15 cellular contexts compared by ENCODE assay signal in the genomic region with DNA sequence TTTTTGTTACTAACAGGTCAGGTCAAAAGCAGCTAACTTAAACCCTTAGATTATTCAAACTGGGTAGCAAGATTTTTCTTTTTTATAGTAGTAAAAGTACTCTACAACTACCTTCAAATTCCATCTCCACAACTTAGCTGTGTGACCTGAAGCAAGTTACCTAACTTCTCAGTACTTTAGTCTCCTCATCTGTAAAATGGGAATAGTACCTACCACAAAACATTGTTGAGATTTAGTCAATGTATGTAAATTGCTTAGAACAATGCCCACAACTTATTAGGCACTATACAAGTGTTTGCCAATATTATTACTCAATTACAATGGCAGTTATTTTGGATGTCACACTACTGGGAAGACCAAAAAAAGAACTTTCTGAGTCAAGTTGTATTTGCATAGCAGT. TPM values are rescaled to one million over a fixed set of nuclear protein-coding genes. Genes with fewer than 3 reads are reported as not detected.
DNase-seq lines count a peak whose midpoint lies in the region; ATAC-seq and TF ChIP-seq lines count a peak whose summit lies in the region.
"Had no signal": no experiment of that assay in that cellular context is flagged by ENCODE, and none has a peak within 500 bp of the region (broad histone marks: within the 10 kb centered on the region; RNA-seq: fewer than 3 reads in every experiment).

No MANE protein-coding gene starts in this region.

- no peak overlapping the region for H3K27ac ChIP-seq in HUES6 (ENCODE audit: low read depth, low read length)
- no peak overlapping the region for H3K27ac ChIP-seq in neural progenitor cell
- H3K27ac ChIP-seq: neutrophil, sigmoid colon, upper lobe of left lung had no signal

- H3K36me3 ChIP-seq in HUES6 (ENCODE audit: control insufficient read depth, insufficient read depth, low read length) (peaks cover 4% of the 10 kb centered on the region; the same call in 1 of the 2 replicates), neural progenitor cell (peaks cover 7% of the 10 kb centered on the region)
- H3K36me3 ChIP-seq: neutrophil, sigmoid colon had no signal

- no peaks in the 10 kb centered on the region for H3K27me3 Mint-ChIP-seq in activated T-cell treated with anti-CD3 and anti-CD28 coated beads, Interleukin-2, amount 50 U/mL, for 72 hours (ENCODE audit: low read depth)
- H3K27me3 Mint-ChIP-seq in activated naive CD8-positive, alpha-beta T cell treated with anti-CD3 and anti-CD28 coated beads for 36 hours, result no peaks in the 10 kb centered on the region
- H3K27me3 Mint-ChIP-seq in neural progenitor cell (ENCODE audit: insufficient read depth, low read depth), result no peaks in the 10 kb centered on the region
- H3K27me3 Mint-ChIP-seq: IgD-negative memory B cell had no signal

- no peak overlapping the region for H3K27ac Mint-ChIP-seq in activated T-cell treated with anti-CD3 and anti-CD28 coated beads, Interleukin-2, amount 50 U/mL, for 72 hours
- no peak overlapping the region for H3K27ac Mint-ChIP-seq in activated naive CD8-positive, alpha-beta T cell treated with anti-CD3 and anti-CD28 coated beads for 36 hours
- H3K27ac Mint-ChIP-seq in neural progenitor cell, result no peak overlapping the region

- peak overlapping the region; percentile 74 to 96 for H3K4me3 Mint-ChIP-seq in activated T-cell treated with anti-CD3 and anti-CD28 coated beads, Interleukin-2, amount 50 U/mL, for 72 hours
- peak overlapping the region; percentile 22 for H3K4me3 Mint-ChIP-seq in activated naive CD8-positive, alpha-beta T cell treated with anti-CD3 and anti-CD28 coated beads for 36 hours
- H3K4me3 Mint-ChIP-seq in neural progenitor cell, result no peak overlapping the region

- peaks cover 29% of the 10 kb centered on the region for H4K20me1 ChIP-seq in neural progenitor cell (ENCODE audit: low read depth)

- H3K4me1 ChIP-seq in HUES6 (ENCODE audit: control insufficient read depth, insufficient read depth, low read length) (peaks cover 23% of the 10 kb centered on the region), neural progenitor cell (peaks cover 29% of the 10 kb centered on the region)

- H2AFZ ChIP-seq in neural progenitor cell (replicated peaks), result no peak overlapping the region

- TF ChIP-seq CTCF in neural progenitor cell (IDR thresholded peaks at IDR 0.05), result no peak

- peaks cover 13% of the 10 kb centered on the region; the same call in 1 of the 2 replicates for H3K27me3 ChIP-seq in HUES6 (ENCODE audit: control insufficient read depth, insufficient read depth, low read length)
- peaks cover 7% of the 10 kb centered on the region for H3K27me3 ChIP-seq in neural progenitor cell
- H3K27me3 ChIP-seq: neutrophil, sigmoid colon, upper lobe of left lung had no signal

- no peak for ATAC-seq in activated T-cell treated with anti-CD3 and anti-CD28 coated beads, Interleukin-2, amount 50 U/mL, for 72 hours (replicated peaks in 1 of 2)
- ATAC-seq in GM18868 (IDR thresholded peaks at IDR 0.05; ENCODE audit: unreplicated experiment), result no peak

- H3K4me2 ChIP-seq in neural progenitor cell, result peak overlapping the region; percentile 82

- peaks cover 58% of the 10 kb centered on the region for H3K4me1 Mint-ChIP-seq in activated T-cell treated with anti-CD3 and anti-CD28 coated beads, Interleukin-2, amount 50 U/mL, for 72 hours (ENCODE audit: low read depth)
- peaks cover 47% of the 10 kb centered on the region for H3K4me1 Mint-ChIP-seq in activated naive CD8-positive, alpha-beta T cell treated with anti-CD3 and anti-CD28 coated beads for 36 hours
- peaks cover 14% of the 10 kb centered on the region for H3K4me1 Mint-ChIP-seq in neural progenitor cell

- H3K9me3 Mint-ChIP-seq in activated T-cell treated with anti-CD3 and anti-CD28 coated beads, Interleukin-2, amount 50 U/mL, for 72 hours, result no peaks in the 10 kb centered on the region
- H3K9me3 Mint-ChIP-seq in activated naive CD8-positive, alpha-beta T cell treated with anti-CD3 and anti-CD28 coated beads for 36 hours, result peaks cover 6% of the 10 kb centered on the region
- peaks cover 35% of the 10 kb centered on the region for H3K9me3 Mint-ChIP-seq in neural progenitor cell
- H3K9me3 Mint-ChIP-seq: IgD-negative memory B cell had no signal

- H3K4me3 ChIP-seq in HUES6 (ENCODE audit: low read depth, low read length) (peak overlapping the region; percentile 89; the same call in 1 of the 2 replicates), neural progenitor cell (peak overlapping the region; percentile 75)
- H3K4me3 ChIP-seq: sigmoid colon, upper lobe of left lung had no signal

- peaks cover 75% of the 10 kb centered on the region for H3K79me2 ChIP-seq in neural progenitor cell (ENCODE audit: low read depth)

- DNase-seq in activated T-cell treated with anti-CD3 and anti-CD28 coated beads, Interleukin-2, amount 50 U/mL, for 72 hours, result no peak
- no peak for DNase-seq in activated T-cell treated with anti-CD3 and anti-CD28 coated beads, Interleukin-2, amount 50 U/mL, for 1 hour
- DNase-seq in activated naive CD8-positive, alpha-beta T cell treated with anti-CD3 and anti-CD28 coated beads for 36 hours, result no peak
- no peak for DNase-seq in neural progenitor cell (ENCODE audit: low spot score)
- no peak for DNase-seq in activated CD4-positive, CD25-positive, alpha-beta regulatory T cell treated with anti-CD3 and anti-CD28 coated beads, Interleukin-2, amount 50 U/mL, for 72 hours
- DNase-seq in C1 segment of cervical spinal cord (lab: John Stamatoyannopoulos, UW), result no peak
- DNase-seq: foreskin melanocyte; GOT3; sigmoid colon; stimulated activated CD4-positive, alpha-beta T cell treated with anti-CD3 and anti-CD28 coated beads, Interleukin-4, amount 100 ng/mL, for 4 hours; upper lobe of left lung had no signal

- peaks cover 18% of the 10 kb centered on the region for H3F3A ChIP-seq in neural progenitor cell (ENCODE audit: low read depth)

- peaks cover 12% of the 10 kb centered on the region for H3K9me3 ChIP-seq in HUES6 (ENCODE audit: control insufficient read depth, insufficient read depth, low read depth, low read length)
- peaks cover 10% of the 10 kb centered on the region for H3K9me3 ChIP-seq in neural progenitor cell (ENCODE audit: low read depth)
- H3K9me3 ChIP-seq: neutrophil, sigmoid colon had no signal

- peaks cover 4 to 30% of the 10 kb centered on the region in 2 donors for H3K36me3 Mint-ChIP-seq in activated T-cell treated with anti-CD3 and anti-CD28 coated beads, Interleukin-2, amount 50 U/mL, for 72 hours (ENCODE audit: insufficient read depth in 2 of 2)
- peaks cover 68% of the 10 kb centered on the region for H3K36me3 Mint-ChIP-seq in activated naive CD8-positive, alpha-beta T cell treated with anti-CD3 and anti-CD28 coated beads for 36 hours
- H3K36me3 Mint-ChIP-seq in neural progenitor cell, result peaks cover 59% of the 10 kb centered on the region

- no peak overlapping the region for H3K9ac ChIP-seq in HUES6 (ENCODE audit: low read length)
- H3K9ac ChIP-seq in neural progenitor cell, result no peak overlapping the region

RNA-seq across cellular contexts. Expression of gene TASOR, which starts 3.0 kb away (rescaled TPM):
- total RNA-seq in activated T-cell treated with anti-CD3 and anti-CD28 coated beads, Interleukin-2, amount 50 U/mL, for 72 hours, result 10 to 100 TPM; 82.6 to 91.8 TPM
- total RNA-seq in activated naive CD8-positive, alpha-beta T cell treated with anti-CD3 and anti-CD28 coated beads for 36 hours, result 10 to 100 TPM; 50.5 TPM
- 76.6 and 141 TPM in 2 replicates for total RNA-seq in neural progenitor cell (ENCODE audit: low replicate concordance)
